ENCODE assay signal across 8 cellular contexts in genomic region chr9:109119439-109120203, GRCh38. TPM values are rescaled to one million over a fixed set of nuclear protein-coding genes. Genes with fewer than 3 reads are reported as not detected.
DNase-seq lines count a peak whose midpoint lies in the region; ATAC-seq and TF ChIP-seq lines count a peak whose summit lies in the region.

TMEM245 (minus strand) TSS chr9:109119947; CDS start chr9:109119913, 34 bp downstream.

- H3K4me1 ChIP-seq in DOHH2 (ENCODE audit: control insufficient read depth, low read length): peaks cover 41% of the 10 kb centered on the region
- H3K4me1 ChIP-seq in GM23338 (ENCODE audit: insufficient read depth): peaks cover 43% of the 10 kb centered on the region
- peaks cover 2% of the 10 kb centered on the region for H3K4me1 ChIP-seq in fibroblast of lung (ENCODE audit: control insufficient read depth, extremely low read depth, insufficient read depth, low read length)

- POLR2A ChIA-PET in naive thymus-derived CD8-positive, alpha-beta T cell (lab: Charles Lee): interaction anchor here (0.6 to 4.7 kb wide), 15 partner anchors 10 to 185 kb away, joined by 3 to 33 read pairs (median 5); partner anchors contain the start of genes ABITRAM, CTNNAL1 and ELP1

- H3K27me3 ChIP-seq in DOHH2 (ENCODE audit: control insufficient read depth, low read length) (no peaks in the 10 kb centered on the region), GM23338 (ENCODE audit: insufficient read depth) (no peaks in the 10 kb centered on the region), fibroblast of lung (ENCODE audit: control insufficient read depth, insufficient read depth, low read length) (no peaks in the 10 kb centered on the region)

- peak; percentile 85 for ATAC-seq in GM23338
- ATAC-seq in naive thymus-derived CD8-positive, alpha-beta T cell: peak; percentile 91 to 95

- H3F3A ChIP-seq in DOHH2 (ENCODE audit: control insufficient read depth, insufficient read depth) (no peaks in the 10 kb centered on the region), GM23338 (replicated peaks; ENCODE audit: low read depth) (no peaks in the 10 kb centered on the region)

- peaks cover 55% of the 10 kb centered on the region for H3K79me2 ChIP-seq in DOHH2 (ENCODE audit: control insufficient read depth, low read length)
- H3K79me2 ChIP-seq in GM23338 (replicated peaks; ENCODE audit: insufficient read depth): peaks cover 46% of the 10 kb centered on the region
- H3K79me2 ChIP-seq in fibroblast of lung (ENCODE audit: control insufficient read depth, insufficient read depth, low read length): peaks cover 48% of the 10 kb centered on the region

- H2AFZ ChIP-seq in GM23338 (peak within 1 kb of the TSS; percentile 48; the same call in 1 of the 2 replicates), fibroblast of lung (ENCODE audit: low read length) (peak within 1 kb of the TSS; percentile 66)

- H3K27me3 Mint-ChIP-seq in GM23338 (ENCODE audit: insufficient read depth, low read depth, poor library complexity): peaks cover 4% of the 10 kb centered on the region
- no peaks in the 10 kb centered on the region for H3K27me3 Mint-ChIP-seq in naive thymus-derived CD8-positive, alpha-beta T cell

- peaks cover 32% of the 10 kb centered on the region for H3K36me3 ChIP-seq in DOHH2 (ENCODE audit: control insufficient read depth, low read length)
- H3K36me3 ChIP-seq in GM23338 (ENCODE audit: insufficient read depth): no peaks in the 10 kb centered on the region
- no peaks in the 10 kb centered on the region for H3K36me3 ChIP-seq in fibroblast of lung (ENCODE audit: control insufficient read depth, insufficient read depth, low read length)

- peaks cover 10% of the 10 kb centered on the region for H3K36me3 Mint-ChIP-seq in GM23338 (ENCODE audit: low read depth)
- H3K36me3 Mint-ChIP-seq in naive thymus-derived CD8-positive, alpha-beta T cell: peaks cover 0 to 12% (median 0%) of the 10 kb centered on the region in 3 donors

- DNase-seq in GM23338 (ENCODE audit: low spot score) (peak; percentile 99), LHCN-M2 (ENCODE audit: low read depth) (peak; percentile 98), RPMI8226 (peak; percentile 93), fibroblast of lung (ENCODE audit: low read depth in 2 of 2) (peak; percentile 100)
- peak; percentile 85 to 88 for DNase-seq in activated T-helper 1 cell treated with anti-CD3 and anti-CD28 coated beads, Interleukin-2, amount 50 U/mL, for 16 hours (ENCODE audit: low read depth in 1 of 2, low spot score in 1 of 2)
- peak; percentile 86 to 98 (median 94) for DNase-seq in naive thymus-derived CD8-positive, alpha-beta T cell
- DNase-seq in stimulated activated naive CD4-positive, alpha-beta T cell (lab: John Stamatoyannopoulos, UW): peak; percentile 87 to 96 (median 94)

- H3K9me3 ChIP-seq in DOHH2 (ENCODE audit: control insufficient read depth, insufficient read depth, low read length) (no peaks in the 10 kb centered on the region), fibroblast of lung (ENCODE audit: control insufficient read depth, insufficient read depth, low read depth, low read length) (no peaks in the 10 kb centered on the region)

- H3K4me3 ChIP-seq in DOHH2 (ENCODE audit: low read length) (peak within 1 kb of the TSS; percentile 85), GM23338 (peak within 1 kb of the TSS; percentile 82), fibroblast of lung (replicated peaks in 1 of 4; ENCODE audit: control extremely low read depth in 1 of 4, insufficient read depth in 1 of 4, low read depth in 3 of 4, low read length in 4 of 4) (peak within 1 kb of the TSS; percentile 74 to 88 (median 82))

- peaks cover 40% of the 10 kb centered on the region for H3K4me1 Mint-ChIP-seq in GM23338
- H3K4me1 Mint-ChIP-seq in naive thymus-derived CD8-positive, alpha-beta T cell: peaks cover 17 to 44% (median 42%) of the 10 kb centered on the region in 4 donors

- H3K9me2 ChIP-seq in DOHH2 (replicated peaks; ENCODE audit: control insufficient read depth, low read length) (0 out of 2 replicates have a peak, but pooled peaks cover 3% of the 10 kb centered on the region), GM23338 (ENCODE audit: insufficient read depth) (no peaks in the 10 kb centered on the region)

- peak within 1 kb of the TSS; percentile 94 for H3K27ac Mint-ChIP-seq in GM23338
- H3K27ac Mint-ChIP-seq in naive thymus-derived CD8-positive, alpha-beta T cell: peak within 1 kb of the TSS; percentile 74 to 94 (median 90)

- TF ChIP-seq CTCF in DOHH2 (IDR thresholded peaks at IDR 0.05; ENCODE audit: low read depth, low read length, poor library complexity, severe bottlenecking) (no peak), GM23338 (conservative IDR thresholded peaks at IDR 0.05; ENCODE audit: low read depth in 2 of 2) (no peak), fibroblast of lung (conservative IDR thresholded peaks at IDR 0.05 in 1 of 2, IDR thresholded peaks at IDR 0.05 in 1 of 2; ENCODE audit: low read depth in 1 of 2, low read length in 2 of 2) (no peak)

- H3K9me3 Mint-ChIP-seq in GM23338: no peaks in the 10 kb centered on the region
- H3K9me3 Mint-ChIP-seq in naive thymus-derived CD8-positive, alpha-beta T cell: no peaks in the 10 kb centered on the region

- peak within 1 kb of the TSS; percentile 77 for H3K9ac ChIP-seq in fibroblast of lung (ENCODE audit: insufficient read depth, low read length)

- H3K4me2 ChIP-seq in DOHH2 (ENCODE audit: low read length): peak within 1 kb of the TSS; percentile 100
- H3K4me2 ChIP-seq in GM23338: peak within 1 kb of the TSS; percentile 92
- H3K4me2 ChIP-seq in fibroblast of lung (ENCODE audit: extremely low read depth, insufficient read depth, low read length): peak within 1 kb of the TSS; percentile 85

- H3K4me3 Mint-ChIP-seq in GM23338: peak within 1 kb of the TSS; percentile 97
- peak within 1 kb of the TSS; percentile 87 to 97 (median 94) for H3K4me3 Mint-ChIP-seq in naive thymus-derived CD8-positive, alpha-beta T cell

- H3K27ac ChIP-seq in DOHH2 (ENCODE audit: low read depth, low read length) (peak within 1 kb of the TSS; percentile 64), GM23338 (ENCODE audit: low read depth) (peak within 1 kb of the TSS; percentile 85), fibroblast of lung (ENCODE audit: insufficient read depth, low read length) (peak within 1 kb of the TSS; percentile 55)

- H4K20me1 ChIP-seq in DOHH2 (ENCODE audit: control insufficient read depth, insufficient read depth, low read depth, low read length) (peaks cover 29% of the 10 kb centered on the region), GM23338 (replicated peaks; ENCODE audit: insufficient read depth) (peaks cover 40% of the 10 kb centered on the region), fibroblast of lung (ENCODE audit: control insufficient read depth, extremely low read depth, insufficient read depth, low read length) (no peaks in the 10 kb centered on the region)

TF ChIP-seq in GM23338, 12 proteins besides CTCF, POLR2A, EP300 and RAD21 (continues in another document):
- peak; percentile 65; the same call in 1 of the 2 replicates for TF ChIP-seq POLR2AphosphoS5 (IDR thresholded peaks at IDR 0.05; ENCODE audit: low read depth)
- TF ChIP-seq CREB1 (CRISPR knock-in tag; IDR thresholded peaks at IDR 0.05; ENCODE audit: low read depth): peak; percentile 45; the same call in 1 of the 2 replicates
- peak; percentile 89 for TF ChIP-seq ETS1 (IDR thresholded peaks at IDR 0.05)
- no peak for TF ChIP-seq ZNF114 (CRISPR knock-in tag; IDR thresholded peaks at IDR 0.05)

RNA-seq across cellular contexts. Expression of gene TMEM245, which starts in this region (rescaled TPM):
- total RNA-seq in GM23338 (2014; rRNA removed; shearing (Covaris generic)): 61.3 and 64.1 TPM in 2 replicates
- polyA plus RNA-seq in GM23338 (2016; fragmentation: Nextera tagmentation; extraction: Ambion mirVana): 14.8 and 17.3 TPM in 2 replicates
- total RNA-seq in LHCN-M2 (2014; rRNA removed): 48.5 and 53.4 TPM in 2 replicates
- 21.5 TPM for polyA plus RNA-seq in LHCN-M2 (2012)
- total RNA-seq in fibroblast of lung: 44.7 and 48.2 TPM in 2 replicates
- polyA plus RNA-seq in fibroblast of lung: 43.5 and 48.8 TPM in 2 replicates
- polyA plus RNA-seq in fibroblast of lung (2012): 23.8 and 25.7 TPM in 2 replicates
- 75.3 and 82.1 TPM in 2 replicates for polyA minus RNA-seq in fibroblast of lung (ENCODE audit: low replicate concordance)
- total RNA-seq in naive thymus-derived CD8-positive, alpha-beta T cell: 10 to 100 TPM; 71.3 to 72.4 TPM
- 10 to 100 TPM; 16.3 to 29.2 (median 25.3) TPM for polyA plus RNA-seq in naive thymus-derived CD8-positive, alpha-beta T cell

Comparison
In these comparisons a context has a peak if more than half of its experiments do, and no peak if none do; other contexts are left out.
1. Peak in every context shown above with its lines: DNase-seq, ATAC-seq, H3K4me3 ChIP-seq and H3K27ac ChIP-seq.